In the genomic region with DNA sequence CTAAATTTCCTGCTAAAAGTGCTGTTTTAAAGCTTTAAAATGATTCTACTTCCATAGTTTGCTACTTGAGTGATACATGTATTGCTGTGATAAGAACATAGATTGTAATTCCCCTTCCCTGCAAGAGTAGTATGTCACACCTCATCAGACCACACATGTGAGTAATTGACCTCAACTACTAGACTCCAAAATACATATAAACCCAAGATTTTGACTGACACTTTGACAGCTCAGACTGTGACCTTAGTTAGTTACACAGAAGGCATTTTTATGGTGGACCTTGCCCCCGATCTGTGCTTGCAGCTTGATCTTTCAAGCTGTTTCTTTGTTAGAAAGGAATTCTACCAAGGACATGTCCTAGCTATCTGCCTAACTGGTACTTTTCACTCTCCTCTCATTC, we compare ENCODE assay signal across 27 cellular contexts. TPM values are rescaled to one million over a fixed set of nuclear protein-coding genes. Genes with fewer than 3 reads are reported as not detected.
"Had no signal": no experiment of that assay in that cellular context is flagged by ENCODE, and none has a peak within 500 bp of the region (broad histone marks: within the 10 kb centered on the region; RNA-seq: fewer than 3 reads in every experiment).

No MANE protein-coding gene starts in this region.

- ATAC-seq: gastroesophageal sphincter, left cardiac atrium, pancreas, psoas muscle had no signal

- H3K27ac Mint-ChIP-seq: activated CD4-positive, alpha-beta memory T cell treated with anti-CD3 and anti-CD28 coated beads, Interleukin-2, amount 10 ng/mL, durations not matched to agents 7 days and 5 days; activated naive CD4-positive, alpha-beta T cell treated with anti-CD3 and anti-CD28 coated beads, Interleukin-2, amount 10 ng/mL, durations not matched to agents 7 days and 5 days; mesothelial cell of epicardium; naive B cell had no signal

- H3K27me3 Mint-ChIP-seq: activated naive CD4-positive, alpha-beta T cell treated with anti-CD3 and anti-CD28 coated beads, Interleukin-2, amount 10 ng/mL, durations not matched to agents 7 days and 5 days; naive B cell had no signal

- H3K9me3 Mint-ChIP-seq: activated CD4-positive, alpha-beta memory T cell treated with anti-CD3 and anti-CD28 coated beads, Interleukin-2, amount 10 ng/mL, durations not matched to agents 7 days and 5 days; activated naive CD4-positive, alpha-beta T cell treated with anti-CD3 and anti-CD28 coated beads, Interleukin-2, amount 10 ng/mL, durations not matched to agents 7 days and 5 days; mesothelial cell of epicardium; naive B cell had no signal

- H3K36me3 Mint-ChIP-seq: activated naive CD4-positive, alpha-beta T cell treated with anti-CD3 and anti-CD28 coated beads, Interleukin-2, amount 10 ng/mL, durations not matched to agents 7 days and 5 days; mesothelial cell of epicardium; naive B cell had no signal

- H3K4me3 Mint-ChIP-seq: activated CD4-positive, alpha-beta memory T cell treated with anti-CD3 and anti-CD28 coated beads, Interleukin-2, amount 10 ng/mL, durations not matched to agents 7 days and 5 days; activated naive CD4-positive, alpha-beta T cell treated with anti-CD3 and anti-CD28 coated beads, Interleukin-2, amount 10 ng/mL, durations not matched to agents 7 days and 5 days; mesothelial cell of epicardium had no signal

- DNase-seq: activated CD4-positive, alpha-beta memory T cell treated with anti-CD3 and anti-CD28 coated beads, Interleukin-2, amount 10 ng/mL, durations not matched to agents 7 days and 5 days; activated CD4-positive, alpha-beta T cell treated with anti-CD3 and anti-CD28 coated beads for 48 hours; activated effector memory CD4-positive, alpha-beta T cell treated with anti-CD3 and anti-CD28 coated beads, Interleukin-2, amount 50 U/mL, for 16 hours; activated naive CD4-positive, alpha-beta T cell treated with anti-CD3 and anti-CD28 coated beads, Interleukin-2, amount 10 ng/mL, durations not matched to agents 7 days and 5 days; activated T-cell treated with anti-CD3 and anti-CD28 coated beads, Interleukin-2, amount 50 U/mL, for 1 hour; central memory CD4-positive, alpha-beta T cell; islet precursor cell; left cardiac atrium; naive B cell; pancreas; psoas muscle; stimulated activated CD4-positive, alpha-beta T cell treated with anti-CD3 and anti-CD28 coated beads, Interleukin-15, amount 100 ng/mL, for 24 hours; stimulated activated CD4-positive, alpha-beta T cell treated with anti-CD3 and anti-CD28 coated beads, Interleukin-2, amount 100 ng/mL, for 24 hours; stimulated activated naive CD4-positive, alpha-beta T cell treated with Interleukin-2 at 50 U/mL for 16 hours; T-helper 2 cell; trophoblast cell had no signal

RNA-seq across cellular contexts. Expression of gene APOBEC1, which starts 18.6 kb away (rescaled TPM):
- total RNA-seq: activated CD4-positive, alpha-beta memory T cell treated with anti-CD3 and anti-CD28 coated beads, Interleukin-2, amount 10 ng/mL, durations not matched to agents 7 days and 5 days; breast epithelium; endothelial cell of umbilical vein; fibroblast of lung; fibroblast of villous mesenchyme; gastroesophageal sphincter; left cardiac atrium; liver; mesothelial cell of epicardium; psoas muscle; SJSA1; subcutaneous adipose tissue; thoracic aorta had no signal

RNA-seq across cellular contexts. Expression of gene GDF3, which starts 48.5 kb away (rescaled TPM):
- total RNA-seq: activated CD4-positive, alpha-beta memory T cell treated with anti-CD3 and anti-CD28 coated beads, Interleukin-2, amount 10 ng/mL, durations not matched to agents 7 days and 5 days; fibroblast of lung; fibroblast of villous mesenchyme; gastroesophageal sphincter; hepatocyte; liver; mesothelial cell of epicardium; pancreas; SJSA1; subcutaneous adipose tissue; thoracic aorta had no signal
